32 cellular contexts compared by ENCODE assay signal in genomic region chr2:152863826-152864225, GRCh38.
"Had no signal": no experiment of that assay in that cellular context is flagged by ENCODE, and none has a peak within 500 bp of the region (broad histone marks: within the 10 kb centered on the region; RNA-seq: fewer than 3 reads in every experiment).

No MANE protein-coding gene starts in this region.

- H3K27ac Mint-ChIP-seq: activated B cell treated with CpG ODN at 0.5 μM for 24 hours; activated CD4-positive, alpha-beta memory T cell treated with anti-CD3 and anti-CD28 coated beads for 36 hours; activated CD4-positive, alpha-beta T cell treated with anti-CD3 and anti-CD28 coated beads, Interleukin-2, amount 10 ng/mL, durations not matched to agents 24 days and 14 days; activated CD8-positive, alpha-beta T cell treated with anti-CD3 and anti-CD28 coated beads for 36 hours; activated naive CD4-positive, alpha-beta T cell treated with anti-CD3 and anti-CD28 coated beads, Interleukin-2, amount 10 ng/mL, durations not matched to agents 7 days and 5 days; activated naive CD4-positive, alpha-beta T cell treated with anti-CD3 and anti-CD28 coated beads, Interleukin-2, amount 50 U/mL, for 24 hours; activated naive CD8-positive, alpha-beta T cell; activated naive CD8-positive, alpha-beta T cell treated with anti-CD3 and anti-CD28 coated beads, Interleukin-2, amount 10 ng/mL, durations not matched to agents 7 days and 5 days; activated naive CD8-positive, alpha-beta T cell treated with anti-CD3 and anti-CD28 coated beads, Interleukin-2, amount 50 U/mL, for 24 hours; activated T-cell treated with anti-CD3 and anti-CD28 coated beads, Interleukin-2, amount 50 U/mL, for 24 hours; activated T-helper 2 cell treated with anti-CD3 and anti-CD28 coated beads, Interferon-gamma antibody, Interleukin-2, Interleukin-4, amounts not matched to agents 10 μg/mL and 5 μg/mL and 100 μg/mL, durations not matched to agents 14 hours and 24 hours and 36 hours; brain; T-helper 1 cell treated with Interleukin-12 subunit alpha and Interleukin-12 subunit beta and Interleukin-4 antibody, amounts not matched to agents 30 μg/mL and 1 μg/mL, for 36 hours; T-helper 2 cell treated with Interferon-gamma antibody and Interleukin-4, amounts not matched to agents 5 μg/mL and 100 μg/mL, for 36 hours had no signal

- H3K4me3 Mint-ChIP-seq: activated B cell treated with CpG ODN at 0.5 μM for 24 hours; activated CD4-positive, alpha-beta memory T cell treated with anti-CD3 and anti-CD28 coated beads for 36 hours; activated CD4-positive, alpha-beta T cell treated with anti-CD3 and anti-CD28 coated beads, Interleukin-2, amount 10 ng/mL, durations not matched to agents 24 days and 14 days; activated CD8-positive, alpha-beta T cell treated with anti-CD3 and anti-CD28 coated beads for 36 hours; activated naive CD4-positive, alpha-beta T cell treated with anti-CD3 and anti-CD28 coated beads, Interleukin-2, amount 10 ng/mL, durations not matched to agents 7 days and 5 days; activated naive CD4-positive, alpha-beta T cell treated with anti-CD3 and anti-CD28 coated beads, Interleukin-2, amount 50 U/mL, for 24 hours; activated naive CD8-positive, alpha-beta T cell; activated naive CD8-positive, alpha-beta T cell treated with anti-CD3 and anti-CD28 coated beads, Interleukin-2, amount 10 ng/mL, durations not matched to agents 7 days and 5 days; activated naive CD8-positive, alpha-beta T cell treated with anti-CD3 and anti-CD28 coated beads, Interleukin-2, amount 50 U/mL, for 24 hours; activated T-cell treated with anti-CD3 and anti-CD28 coated beads, Interleukin-2, amount 50 U/mL, for 24 hours; central memory CD8-positive, alpha-beta T cell; T-helper 1 cell treated with Interleukin-12 subunit alpha and Interleukin-12 subunit beta and Interleukin-4 antibody, amounts not matched to agents 30 μg/mL and 1 μg/mL, for 36 hours; T-helper 2 cell treated with Interferon-gamma antibody and Interleukin-4, amounts not matched to agents 5 μg/mL and 100 μg/mL, for 36 hours had no signal

- H3K9me3 ChIP-seq: ascending aorta had no signal

- H3K27ac ChIP-seq: ascending aorta, cardiac muscle cell, VCaP had no signal

- H3K27me3 ChIP-seq: ascending aorta, cardiac muscle cell had no signal

- H3K4me3 ChIP-seq: ascending aorta, cardiac muscle cell had no signal

- H3K36me3 ChIP-seq: ascending aorta, cardiac muscle cell had no signal

- H3K4me1 ChIP-seq: ascending aorta had no signal

- H3K27me3 Mint-ChIP-seq: activated B cell treated with CpG ODN at 0.5 μM for 24 hours; activated CD4-positive, alpha-beta T cell treated with anti-CD3 and anti-CD28 coated beads, Interleukin-2, amount 10 ng/mL, durations not matched to agents 24 days and 14 days; activated naive CD4-positive, alpha-beta T cell treated with anti-CD3 and anti-CD28 coated beads, Interleukin-2, amount 10 ng/mL, durations not matched to agents 7 days and 5 days; activated naive CD8-positive, alpha-beta T cell treated with anti-CD3 and anti-CD28 coated beads, Interleukin-2, amount 10 ng/mL, durations not matched to agents 7 days and 5 days had no signal

- DNase-seq: activated B cell treated with CpG ODN at 0.5 μM for 24 hours; activated CD4-positive, alpha-beta memory T cell treated with anti-CD3 and anti-CD28 coated beads for 36 hours; activated CD4-positive, alpha-beta T cell treated with anti-CD3 and anti-CD28 coated beads for 4 hours; activated CD4-positive, alpha-beta T cell treated with anti-CD3 and anti-CD28 coated beads, Interleukin-2, amount 10 ng/mL, durations not matched to agents 24 days and 14 days; activated CD4-positive, alpha-beta T cell treated with anti-CD3 and anti-CD28 coated beads, Interleukin-2, amount 50 U/mL, for 1 hour; activated CD4-positive, alpha-beta T cell treated with anti-CD3 and anti-CD28 coated beads, Interleukin-2, amount 50 U/mL, for 4 hours; activated CD4-positive, CD25-positive, alpha-beta regulatory T cell treated with anti-CD3 and anti-CD28 coated beads, Interleukin-2, amount 50 U/mL, for 72 hours; activated CD8-positive, alpha-beta memory T cell treated with anti-CD3 and anti-CD28 coated beads, Interleukin-2, amount 50 U/mL, for 4 hours; activated CD8-positive, alpha-beta T cell treated with anti-CD3 and anti-CD28 coated beads for 36 hours; activated effector memory CD4-positive, alpha-beta T cell treated with Interleukin-2 at 50 U/mL for 16 hours; activated gamma-delta T cell; activated naive CD4-positive, alpha-beta T cell treated with anti-CD3 and anti-CD28 coated beads, Interleukin-2, amount 10 ng/mL, durations not matched to agents 7 days and 5 days; activated naive CD4-positive, alpha-beta T cell treated with Interleukin-2 at 50 U/mL for 16 hours; activated naive CD8-positive, alpha-beta T cell treated with anti-CD3 and anti-CD28 coated beads, Interleukin-2, amount 10 ng/mL, durations not matched to agents 7 days and 5 days; activated naive CD8-positive, alpha-beta T cell treated with anti-CD3 and anti-CD28 coated beads, Interleukin-2, amount 50 U/mL, for 24 hours; activated T-cell treated with anti-CD3 and anti-CD28 coated beads, Interleukin-2, amount 50 U/mL, for 24 hours; activated T-cell treated with anti-CD3 and anti-CD28 coated beads, Interleukin-2, amount 50 U/mL, for 48 hours; amygdala; anterior cingulate cortex; caudate nucleus; cerebellar nuclear complex; T-helper 9 cell had no signal

- H3K36me3 Mint-ChIP-seq: activated CD4-positive, alpha-beta memory T cell treated with anti-CD3 and anti-CD28 coated beads for 36 hours; activated naive CD4-positive, alpha-beta T cell treated with anti-CD3 and anti-CD28 coated beads, Interleukin-2, amount 10 ng/mL, durations not matched to agents 7 days and 5 days; brain had no signal

- H3K4me1 Mint-ChIP-seq: activated B cell treated with CpG ODN at 0.5 μM for 24 hours; activated CD4-positive, alpha-beta T cell treated with anti-CD3 and anti-CD28 coated beads, Interleukin-2, amount 10 ng/mL, durations not matched to agents 24 days and 14 days; activated naive CD4-positive, alpha-beta T cell treated with anti-CD3 and anti-CD28 coated beads, Interleukin-2, amount 10 ng/mL, durations not matched to agents 7 days and 5 days; activated naive CD4-positive, alpha-beta T cell treated with anti-CD3 and anti-CD28 coated beads, Interleukin-2, amount 50 U/mL, for 24 hours; activated naive CD8-positive, alpha-beta T cell treated with anti-CD3 and anti-CD28 coated beads, Interleukin-2, amount 10 ng/mL, durations not matched to agents 7 days and 5 days; activated naive CD8-positive, alpha-beta T cell treated with anti-CD3 and anti-CD28 coated beads, Interleukin-2, amount 50 U/mL, for 24 hours; central memory CD8-positive, alpha-beta T cell had no signal

- ATAC-seq: activated CD8-positive, alpha-beta T cell treated with anti-CD3 and anti-CD28 coated beads for 36 hours; activated naive CD8-positive, alpha-beta T cell treated with anti-CD3 and anti-CD28 coated beads, Interleukin-2, amount 50 U/mL, for 24 hours had no signal
